ENCODE assay signal across 9 cellular contexts in genomic region chr11:697811-698311, GRCh38. TPM values are rescaled to one million over a fixed set of nuclear protein-coding genes. Genes with fewer than 3 reads are reported as not detected.
A peak's percentile ranks its signal among the peaks of the same experiment; 100 is the strongest.
DNase-seq lines count a peak whose midpoint lies in the region; ATAC-seq and TF ChIP-seq lines count a peak whose summit lies in the region.
"Had no signal": no experiment of that assay in that cellular context is flagged by ENCODE, and none has a peak within 500 bp of the region (broad histone marks: within the 10 kb centered on the region; RNA-seq: fewer than 3 reads in every experiment).

No MANE protein-coding gene starts in this region.

- BruUV-seq in PC-9 (replicated peaks; lab: Mats Ljungman, UMichigan): no TSS peak
- no TSS peak for BruUV-seq in A673 (replicated peaks; lab: Mats Ljungman, UMichigan)

- H3K36me3 ChIP-seq in PC-9 (ENCODE audit: low read depth) (no peaks in the 10 kb centered on the region), rectal smooth muscle tissue (ENCODE audit: control insufficient read depth, insufficient read depth, low read length) (no peaks in the 10 kb centered on the region), A673 (ENCODE audit: insufficient read depth, low read length, poor library complexity, severe bottlenecking) (no peaks in the 10 kb centered on the region)

- H3K27ac ChIP-seq in PC-9 (peak overlapping the region; percentile 46), rectal smooth muscle tissue (ENCODE audit: low read depth, low read length) (peak overlapping the region; percentile 99), A673 (ENCODE audit: low read depth, low read length, poor library complexity, severe bottlenecking) (no peak overlapping the region)

- CTCF ChIA-PET in PC-9 (lab: Charles Lee) (no interaction called here), A673 (lab: Charles Lee) (no interaction called here)

- POLR2A ChIA-PET in PC-9 (lab: Charles Lee; ENCODE audit: unreplicated experiment): interaction anchor here (0.5 to 0.6 kb wide), 3 partner anchors 33 to 51 kb away, joined by 3 to 7 read pairs (median 3); no protein-coding TSS in a partner anchor
- POLR2A ChIA-PET in A673 (lab: Charles Lee; ENCODE audit: low non-redundant PET): no interaction called here

- DNase-seq in G401 (ENCODE audit: low spot score) (peak; percentile 71), PC-9 (peak in 1 of 2 experiments; percentile 31), endothelial cell (ENCODE audit: low spot score) (no peak), NCI-H345 treated with DMSO at 0.1 percent for 48 hours (lab: John Stamatoyannopoulos, UW; ENCODE audit: unreplicated experiment) (no peak), DMS79 treated with DMSO at 0.1 percent for 48 hours (lab: John Stamatoyannopoulos, UW) (no peak), A673 (ENCODE audit: low spot score) (no peak)

- peaks cover 8% of the 10 kb centered on the region for H3K36me3 Mint-ChIP-seq in endothelial cell (ENCODE audit: low read depth, unreplicated experiment)

- no peak overlapping the region for H2AFZ ChIP-seq in PC-9

- H4K20me1 ChIP-seq in PC-9 (ENCODE audit: insufficient read depth): no peaks in the 10 kb centered on the region; the same call in 1 of the 2 replicates

- peak overlapping the region; percentile 70 for H3K4me3 Mint-ChIP-seq in endothelial cell (ENCODE audit: unreplicated experiment)

- H3F3A ChIP-seq in PC-9 (ENCODE audit: insufficient read depth, low read depth): no peaks in the 10 kb centered on the region; the same call in 1 of the 2 replicates

- no peaks in the 10 kb centered on the region for H3K9me2 ChIP-seq in PC-9 (ENCODE audit: insufficient read depth)

- in situ Hi-C loops in G401 (cut with HindIII; ENCODE audit: low sequenced_read_pairs): no loop called here

- no peak for ATAC-seq in HG03135 (IDR thresholded peaks at IDR 0.05; ENCODE audit: unreplicated experiment)
- ATAC-seq: Right ventricle myocardium inferior had no signal

- H3K4me1 ChIP-seq in PC-9 (replicated peaks; ENCODE audit: insufficient read depth): peaks cover 25% of the 10 kb centered on the region; the same call in 1 of the 2 replicates
- peaks cover 6% of the 10 kb centered on the region for H3K4me1 ChIP-seq in rectal smooth muscle tissue (ENCODE audit: control insufficient read depth, insufficient read depth, low read length)
- peaks cover 13% of the 10 kb centered on the region for H3K4me1 ChIP-seq in A673 (ENCODE audit: insufficient read depth, low read length, poor library complexity, severe bottlenecking)

- peaks cover 36% of the 10 kb centered on the region for H3K4me1 Mint-ChIP-seq in endothelial cell (ENCODE audit: unreplicated experiment)

- H3K79me2 ChIP-seq in PC-9 (ENCODE audit: low read depth): peaks cover 34% of the 10 kb centered on the region

- TF ChIP-seq CTCF in PC-9 (conservative IDR thresholded peaks at IDR 0.05) (no peak), endothelial cell (IDR thresholded peaks at IDR 0.05; ENCODE audit: unreplicated experiment) (no peak), A673 (conservative IDR thresholded peaks at IDR 0.05; ENCODE audit: low read depth, low read length) (no peak)

- H3K27me3 ChIP-seq in PC-9 (ENCODE audit: insufficient read depth, low read depth) (no peaks in the 10 kb centered on the region), rectal smooth muscle tissue (ENCODE audit: control insufficient read depth, insufficient read depth, low read length) (no peaks in the 10 kb centered on the region), A673 (replicated peaks; ENCODE audit: insufficient read depth, low read depth, low read length, poor library complexity) (no peaks in the 10 kb centered on the region)

- H3K27me3 Mint-ChIP-seq in endothelial cell (ENCODE audit: unreplicated experiment): peaks cover 7% of the 10 kb centered on the region

- H3K9me3 Mint-ChIP-seq in endothelial cell (ENCODE audit: unreplicated experiment): no peaks in the 10 kb centered on the region

- peak overlapping the region; percentile 72 for H3K4me2 ChIP-seq in PC-9

- H3K4me3 ChIP-seq in PC-9: no peak overlapping the region
- no peak overlapping the region for H3K4me3 ChIP-seq in rectal smooth muscle tissue (ENCODE audit: low read length)
- H3K4me3 ChIP-seq in A673 (ENCODE audit: low read depth, low read length, poor library complexity, severe bottlenecking): no peak overlapping the region

- H3K27ac Mint-ChIP-seq in endothelial cell (ENCODE audit: unreplicated experiment): peak overlapping the region; percentile 70

- intact Hi-C loops in PC-9 (cut with micrococcal nuclease; ENCODE audit: unreplicated experiment) (loop anchor here (1.0 to 2.0 kb wide), 2 partner anchors 9 to 29 kb away; no protein-coding TSS in a partner anchor), A673 (cut with micrococcal nuclease; ENCODE audit: unreplicated experiment) (no loop called here)

- no peaks in the 10 kb centered on the region for H3K9me3 ChIP-seq in PC-9 (ENCODE audit: insufficient read depth, low read depth)
- H3K9me3 ChIP-seq in A673 (ENCODE audit: low read depth, low read length, poor library complexity, severe bottlenecking): no peaks in the 10 kb centered on the region

- peak overlapping the region; percentile 2 for H3K9ac ChIP-seq in rectal smooth muscle tissue (ENCODE audit: low read length)

RNA-seq across cellular contexts. Expression of gene TMEM80, which starts 2.2 kb away (rescaled TPM):
- total RNA-seq in G401 (2014; rRNA removed; shearing (Covaris generic)): 14.8 and 19.8 TPM in 2 replicates
- total RNA-seq in PC-9 (2021) (34.0 and 36.6 TPM in 2 replicates), endothelial cell (ENCODE audit: unreplicated experiment) (22.9 TPM), A673 (2021) (13.6 and 17.6 TPM in 2 replicates)

RNA-seq across cellular contexts. Expression of gene DEAF1, which starts 2.8 kb away (rescaled TPM):
- 70.5 and 73.2 TPM in 2 replicates for total RNA-seq in G401 (2014; rRNA removed; shearing (Covaris generic))
- total RNA-seq in PC-9 (2021): 36.9 and 44.4 TPM in 2 replicates
- total RNA-seq in endothelial cell (ENCODE audit: unreplicated experiment): 118 TPM
- 56.3 and 56.7 TPM in 2 replicates for total RNA-seq in A673 (2021)

RNA-seq across cellular contexts. Expression of gene EPS8L2, which starts 8.2 kb away (rescaled TPM):
- total RNA-seq in G401 (2014; rRNA removed; shearing (Covaris generic)): 18.2 and 27.9 TPM in 2 replicates
- total RNA-seq in PC-9 (2021) (228 and 229 TPM in 2 replicates), endothelial cell (ENCODE audit: unreplicated experiment) (8.0 TPM), A673 (2021) (0.66 and 0.90 TPM in 2 replicates)

RNA-seq across cellular contexts. Expression of gene TALDO1, which starts 49.4 kb away (rescaled TPM):
- 201 and 229 TPM in 2 replicates for total RNA-seq in G401 (2014; rRNA removed; shearing (Covaris generic))
- total RNA-seq in PC-9 (2021): 434 and 446 TPM in 2 replicates
- 123 TPM for total RNA-seq in endothelial cell (ENCODE audit: unreplicated experiment)
- total RNA-seq in A673 (2021): 173 and 175 TPM in 2 replicates
